ENCODE assay signal across 20 cellular contexts in the genomic region with DNA sequence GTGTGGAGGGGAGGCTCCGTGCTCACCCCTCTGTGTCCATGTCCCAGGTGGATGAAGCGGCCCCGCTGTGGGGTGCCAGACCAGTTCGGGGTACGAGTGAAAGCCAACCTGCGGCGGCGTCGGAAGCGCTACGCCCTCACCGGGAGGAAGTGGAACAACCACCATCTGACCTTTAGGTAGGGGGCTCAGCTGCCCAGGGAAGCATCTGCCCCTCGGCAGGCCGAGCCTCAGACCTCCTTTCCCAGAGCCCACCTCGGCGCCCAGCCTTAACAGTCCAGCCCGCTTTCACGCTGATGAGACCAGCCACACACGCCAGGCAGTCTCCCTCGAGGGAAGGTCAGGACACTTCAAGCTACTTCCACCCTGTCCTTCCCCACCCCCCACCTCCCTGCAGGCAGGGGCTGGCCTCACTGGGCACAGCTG. TPM values are rescaled to one million over a fixed set of nuclear protein-coding genes. Genes with fewer than 3 reads are reported as not detected.
DNase-seq lines count a peak whose midpoint lies in the region; ATAC-seq and TF ChIP-seq lines count a peak whose summit lies in the region.
"Had no signal": no experiment of that assay in that cellular context is flagged by ENCODE, and none has a peak within 500 bp of the region (broad histone marks: within the 10 kb centered on the region; RNA-seq: fewer than 3 reads in every experiment).

No MANE protein-coding gene starts in this region.

- H3K4me3 ChIP-seq in right atrium auricular region: no peak overlapping the region
- no peak overlapping the region for H3K4me3 ChIP-seq in H7 (ENCODE audit: insufficient read depth, low read depth, low read length)
- H3K4me3 ChIP-seq in neuronal stem cell (ENCODE audit: low read length in 2 of 2): no peak overlapping the region
- H3K4me3 ChIP-seq: GM23248 had no signal

- WGBS in neuronal stem cell (ENCODE audit: extremely low coverage in 2 of 2, insufficient read length in 2 of 2, insufficient replicate concordance in 1 of 2), 2 donors: no CpG with 5 or more reads among the region's 20 CpGs

- intact Hi-C loops in Right ventricle myocardium superior (cut with DNase I): no loop called here

- H3K14ac ChIP-seq in neuronal stem cell (ENCODE audit: low read length): peak overlapping the region; percentile 27

- H3K23ac ChIP-seq in neuronal stem cell (ENCODE audit: low read depth, low read length, poor library complexity): peak overlapping the region; percentile 46

- no peak overlapping the region for H4K91ac ChIP-seq in neuronal stem cell (ENCODE audit: low read depth, low read length, poor library complexity)

- H3K27me3 ChIP-seq in right atrium auricular region (no peaks in the 10 kb centered on the region), H7 (ENCODE audit: control insufficient read depth, insufficient read depth, low read length) (no peaks in the 10 kb centered on the region), neuronal stem cell (ENCODE audit: control insufficient read depth in 3 of 3, insufficient read depth in 3 of 3, low read depth in 1 of 3, low read length in 3 of 3) (no peaks in the 10 kb centered on the region)
- H3K27me3 ChIP-seq: BE2C had no signal

- H3K36me3 ChIP-seq in right atrium auricular region (peaks cover 41% of the 10 kb centered on the region), H7 (replicated peaks; ENCODE audit: control insufficient read depth, insufficient read depth, low read length) (peaks cover 18% of the 10 kb centered on the region), neuronal stem cell (replicated peaks in 1 of 2; ENCODE audit: control insufficient read depth in 2 of 2, insufficient read depth in 2 of 2, low read length in 2 of 2) (peaks cover 14 to 26% of the 10 kb centered on the region in 2 donors)
- H3K36me3 ChIP-seq: BE2C had no signal

- H2BK5ac ChIP-seq in neuronal stem cell (ENCODE audit: low read length): peak overlapping the region; percentile 15

- H3K4ac ChIP-seq in neuronal stem cell (ENCODE audit: low read length): no peak overlapping the region

- no peak overlapping the region for H2AFZ ChIP-seq in neuronal stem cell (ENCODE audit: low read length)
- H2AFZ ChIP-seq: GM23248 had no signal

- H3K27ac ChIP-seq in right atrium auricular region (no peak overlapping the region), neuronal stem cell (replicated peaks; ENCODE audit: low read length) (no peak overlapping the region)
- H3K27ac ChIP-seq: GM23248 had no signal

- H2BK12ac ChIP-seq in neuronal stem cell (ENCODE audit: low read length): no peak overlapping the region

- H2BK15ac ChIP-seq in neuronal stem cell (ENCODE audit: low read length): no peak overlapping the region

- TF ChIP-seq CTCF in right atrium auricular region (IDR thresholded peaks at IDR 0.05) (no peak), GM10266 (IDR thresholded peaks at IDR 0.05; ENCODE audit: control insufficient read depth, insufficient read depth, low read depth, missing control alignments) (no peak)

- H3K4me1 ChIP-seq in right atrium auricular region: peaks cover 0 to 34% of the 10 kb centered on the region in 2 donors
- no peaks in the 10 kb centered on the region for H3K4me1 ChIP-seq in neuronal stem cell (ENCODE audit: control insufficient read depth in 2 of 2, insufficient read depth in 1 of 2, low read depth in 1 of 2, low read length in 2 of 2)

- H3K79me1 ChIP-seq in neuronal stem cell (ENCODE audit: low read depth, low read length): peaks cover 8% of the 10 kb centered on the region

- peak; percentile 37 for DNase-seq in Right ventricle myocardium superior
- DNase-seq in right atrium auricular region (ENCODE audit: low spot score): no peak
- DNase-seq in GM10266 (ENCODE audit: extremely low spot score): peak; percentile 13
- DNase-seq in H7: peak; percentile 51
- DNase-seq in neuronal stem cell (ENCODE audit: low spot score): no peak
- no peak for DNase-seq in GM03348 (ENCODE audit: low spot score)
- DNase-seq: ACHN; BE2C; CD4-positive, CD25-positive, alpha-beta regulatory T cell; CD8-positive, alpha-beta memory T cell; COR-L47; DMS 273 treated with DMSO at 0.1 percent for 48 hours; DMS53; DND-41; EL; GM23248; HCEC 1CT; KG1 had no signal

- H3K9me3 ChIP-seq in right atrium auricular region (no peaks in the 10 kb centered on the region), neuronal stem cell (replicated peaks in 1 of 2; ENCODE audit: control insufficient read depth in 2 of 2, insufficient read depth in 1 of 2, low read depth in 1 of 2, low read length in 2 of 2) (peaks cover 0 to 2% of the 10 kb centered on the region in 2 donors)
- H3K9me3 ChIP-seq: BE2C had no signal

- H3K4me2 ChIP-seq in neuronal stem cell (ENCODE audit: insufficient read depth, low read length, poor library complexity, severe bottlenecking): no peak overlapping the region

- no peak overlapping the region for H2BK120ac ChIP-seq in neuronal stem cell (ENCODE audit: low read depth, low read length)

- peak overlapping the region; percentile 30 for H3K18ac ChIP-seq in neuronal stem cell (ENCODE audit: low read length)

- H4K8ac ChIP-seq in neuronal stem cell (ENCODE audit: low read depth, low read length): peak overlapping the region; percentile 76

- no peak for ATAC-seq in Right ventricle myocardium superior (ENCODE audit: poor library complexity)
- ATAC-seq in HG02571 (IDR thresholded peaks at IDR 0.05; ENCODE audit: unreplicated experiment): no peak
- no peak for ATAC-seq in GM19324 (IDR thresholded peaks at IDR 0.05; ENCODE audit: low FRiP score, unreplicated experiment)

- no peak overlapping the region for H3K9ac ChIP-seq in neuronal stem cell (ENCODE audit: low read depth, low read length, poor library complexity)
- H3K9ac ChIP-seq: GM23248 had no signal

- no peak overlapping the region for H2AK5ac ChIP-seq in neuronal stem cell (ENCODE audit: low read depth, low read length)

RNA-seq across cellular contexts. Expression of a gene that starts 12.7 kb away (rescaled TPM):
- total RNA-seq in Right ventricle myocardium superior (55.2 TPM), right atrium auricular region (10 to 100 TPM; 36.9 to 52.3 TPM)
- total RNA-seq in H7 (2014; rRNA removed; shearing (Covaris generic)): 58.2 and 60.7 TPM in 2 replicates
- 10.1 TPM for polyA plus RNA-seq in neuronal stem cell (2013, experiment 1 of 2)
- 10.1 TPM for polyA plus RNA-seq in neuronal stem cell (2013, experiment 2 of 2)

RNA-seq across cellular contexts. Expression of a gene that starts 37.0 kb away (rescaled TPM):
- total RNA-seq in Right ventricle myocardium superior: 32.1 TPM
- 10 to 100 TPM; 32.2 to 43.2 TPM for total RNA-seq in right atrium auricular region
- 20.0 and 23.9 TPM in 2 replicates for total RNA-seq in H7 (2014; rRNA removed; shearing (Covaris generic))
- 40.5 TPM for polyA plus RNA-seq in neuronal stem cell (2013, experiment 1 of 2)
- 39.6 TPM for polyA plus RNA-seq in neuronal stem cell (2013, experiment 2 of 2)

RNA-seq across cellular contexts. Expression of a gene that starts 37.8 kb away (rescaled TPM):
- total RNA-seq in Right ventricle myocardium superior (8.1 TPM), right atrium auricular region (1 to 10 TPM; 5.1 to 6.6 TPM)
- total RNA-seq in H7 (2014; rRNA removed; shearing (Covaris generic)): 3.1 and 3.4 TPM in 2 replicates
- polyA plus RNA-seq in neuronal stem cell (2013, experiment 1 of 2): 7.0 TPM
- polyA plus RNA-seq in neuronal stem cell (2013, experiment 2 of 2): 8.3 TPM

Comparison
In these comparisons a context has a peak if more than half of its experiments do, and no peak if none do; other contexts are left out.
1. DNase-seq: peak in Right ventricle myocardium superior (single experiment), GM10266 (single experiment) and H7 (single experiment); none in right atrium auricular region (single experiment), neuronal stem cell (single experiment) and GM03348 (single experiment).